In the genomic region with DNA sequence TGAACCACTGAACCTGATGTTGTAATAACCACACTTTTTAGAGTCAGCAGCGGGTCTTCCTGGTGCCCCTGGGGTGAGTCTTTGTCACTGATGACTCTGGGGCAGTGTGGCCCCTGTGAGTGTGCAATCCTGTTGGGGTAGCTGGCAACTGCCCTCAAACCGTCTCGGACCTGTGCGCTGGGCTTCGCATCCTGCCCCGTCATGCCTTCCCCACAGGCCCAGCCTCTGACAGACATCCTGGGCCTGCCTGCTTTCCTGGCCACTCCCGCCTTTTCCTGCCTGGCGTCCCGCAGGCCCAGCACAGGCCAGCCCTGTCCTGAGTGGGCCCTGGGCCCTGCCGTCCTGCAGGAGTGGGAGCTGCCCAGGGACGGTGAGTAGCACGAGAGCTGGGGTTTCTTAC, we compare ENCODE assay signal across 20 cellular contexts. TPM values are rescaled to one million over a fixed set of nuclear protein-coding genes. Genes with fewer than 3 reads are reported as not detected.
DNase-seq lines count a peak whose midpoint lies in the region; ATAC-seq and TF ChIP-seq lines count a peak whose summit lies in the region.
"Had no signal": no experiment of that assay in that cellular context is flagged by ENCODE, and none has a peak within 500 bp of the region (broad histone marks: within the 10 kb centered on the region; RNA-seq: fewer than 3 reads in every experiment).

No MANE protein-coding gene starts in this region.

- ATAC-seq in left lung, result peak; percentile 61
- ATAC-seq in upper lobe of left lung (ENCODE audit: low FRiP score in 2 of 2), result peak; percentile 14 to 58
- ATAC-seq in activated CD8-positive, alpha-beta T cell treated with anti-CD3 and anti-CD28 coated beads for 36 hours, result no peak
- ATAC-seq: K562; stimulated activated naive B cell treated with anti-CD40 and anti-IgM and Interleukin-4, amounts not matched to agents 10 μg/mL and 1 μg/mL and 100 μg/mL, for 72 hours had no signal

- CTCF ChIA-PET in activated CD8-positive, alpha-beta T cell treated with anti-CD3 and anti-CD28 coated beads for 36 hours (lab: Charles Lee), result no interaction called here

- TF ChIP-seq CTCF in NB4 (IDR thresholded peaks at IDR 0.05; ENCODE audit: low read depth, low read length) (no peak), left lung (IDR thresholded peaks at IDR 0.05) (no peak), upper lobe of left lung (IDR thresholded peaks at IDR 0.05) (no peak)
- TF ChIP-seq CTCF in activated CD8-positive, alpha-beta T cell treated with anti-CD3 and anti-CD28 coated beads for 36 hours (IDR thresholded peaks at IDR 0.05), result no peak

- H3K4me3 ChIP-seq in NB4 (ENCODE audit: low read depth, low read length), result no peak overlapping the region
- H3K4me3 ChIP-seq in left lung, result no peak overlapping the region
- H3K4me3 ChIP-seq in upper lobe of left lung, result no peak overlapping the region
- H3K4me3 ChIP-seq: BLaER1 treated with 17β-estradiol and CSF1 and Interleukin-3, amounts not matched to agents 10 nM and 100 nM; K562; pancreas; transverse colon had no signal

- intact Hi-C loops in left lung (cut with DNase I), result no loop called here
- intact Hi-C loops in activated CD8-positive, alpha-beta T cell treated with anti-CD3 and anti-CD28 coated beads for 36 hours (cut with micrococcal nuclease), result no loop called here

- no peaks in the 10 kb centered on the region for H3K4me1 Mint-ChIP-seq in activated CD8-positive, alpha-beta T cell treated with anti-CD3 and anti-CD28 coated beads for 36 hours (ENCODE audit: low read depth)

- TF ChIP-seq EP300 in upper lobe of left lung (IDR thresholded peaks at IDR 0.05), result no peak

- POLR2A ChIA-PET in activated CD8-positive, alpha-beta T cell treated with anti-CD3 and anti-CD28 coated beads for 36 hours (lab: Charles Lee), result no interaction called here

- H3K36me3 Mint-ChIP-seq in activated CD8-positive, alpha-beta T cell treated with anti-CD3 and anti-CD28 coated beads for 36 hours (ENCODE audit: low read depth), result peaks cover 2% of the 10 kb centered on the region

- H3K27me3 Mint-ChIP-seq in activated CD8-positive, alpha-beta T cell treated with anti-CD3 and anti-CD28 coated beads for 36 hours, result no peaks in the 10 kb centered on the region
- H3K27me3 Mint-ChIP-seq: stimulated activated naive B cell treated with anti-CD40 and anti-IgM and Interleukin-4, amounts not matched to agents 10 μg/mL and 1 μg/mL and 100 μg/mL, for 72 hours had no signal

- TF ChIP-seq POLR2A in NB4 (IDR thresholded peaks at IDR 0.05; ENCODE audit: extremely low read depth, insufficient read length), result no peak
- TF ChIP-seq POLR2A in upper lobe of left lung (IDR thresholded peaks at IDR 0.05), result no peak

- H3K27ac Mint-ChIP-seq in activated CD8-positive, alpha-beta T cell treated with anti-CD3 and anti-CD28 coated beads for 36 hours, result no peak overlapping the region
- H3K27ac Mint-ChIP-seq: stimulated activated naive B cell treated with anti-CD40 and anti-IgM and Interleukin-4, amounts not matched to agents 10 μg/mL and 1 μg/mL and 100 μg/mL, for 72 hours had no signal

- peaks cover 0 to 17% of the 10 kb centered on the region in 2 donors for H3K4me1 ChIP-seq in left lung
- H3K4me1 ChIP-seq in upper lobe of left lung, result peaks cover 0 to 5% (median 4%) of the 10 kb centered on the region in 4 donors
- H3K4me1 ChIP-seq: pancreas had no signal

- DNase-seq in NB4 (ENCODE audit: low read depth) (peak; percentile 80), dermis blood vessel endothelial cell (peak; percentile 66), left lung (peak in 1 of 2 donors; percentile 69), upper lobe of left lung (no peak), HuH-7 (ENCODE audit: low spot score) (no peak), NCI-H524 treated with DMSO at 0.1 percent for 48 hours (lab: John Stamatoyannopoulos, UW) (no peak)
- DNase-seq in activated CD8-positive, alpha-beta T cell treated with anti-CD3 and anti-CD28 coated beads for 36 hours, result no peak
- DNase-seq in central memory CD4-positive, alpha-beta T cell, result no peak
- DNase-seq: activated CD4-positive, CD25-positive, alpha-beta regulatory T cell treated with anti-CD3 and anti-CD28 coated beads, Interleukin-2, amount 50 U/mL, for 72 hours; activated effector memory CD4-positive, alpha-beta T cell treated with Interleukin-2 at 50 U/mL for 16 hours; amygdala; DND-41; hippocampal formation; NCI-H1105; pancreas; SHP77; stimulated activated naive B cell treated with anti-CD40 and anti-IgM and Interleukin-4, amounts not matched to agents 10 μg/mL and 1 μg/mL and 100 μg/mL, for 72 hours; transverse colon had no signal

- no peaks in the 10 kb centered on the region for H3K9me3 Mint-ChIP-seq in activated CD8-positive, alpha-beta T cell treated with anti-CD3 and anti-CD28 coated beads for 36 hours
- H3K9me3 Mint-ChIP-seq: stimulated activated naive B cell treated with anti-CD40 and anti-IgM and Interleukin-4, amounts not matched to agents 10 μg/mL and 1 μg/mL and 100 μg/mL, for 72 hours had no signal

- no peak overlapping the region for H3K4me3 Mint-ChIP-seq in activated CD8-positive, alpha-beta T cell treated with anti-CD3 and anti-CD28 coated beads for 36 hours
- H3K4me3 Mint-ChIP-seq: stimulated activated naive B cell treated with anti-CD40 and anti-IgM and Interleukin-4, amounts not matched to agents 10 μg/mL and 1 μg/mL and 100 μg/mL, for 72 hours had no signal

- H3K9me3 ChIP-seq in left lung, result no peaks in the 10 kb centered on the region
- no peaks in the 10 kb centered on the region for H3K9me3 ChIP-seq in upper lobe of left lung
- H3K9me3 ChIP-seq: BLaER1 treated with 17β-estradiol and CSF1 and Interleukin-3, amounts not matched to agents 10 nM and 100 nM; pancreas; transverse colon had no signal

- H3K27me3 ChIP-seq in left lung (no peaks in the 10 kb centered on the region), upper lobe of left lung (no peaks in the 10 kb centered on the region)
- H3K27me3 ChIP-seq: BLaER1 treated with 17β-estradiol and CSF1 and Interleukin-3, amounts not matched to agents 10 nM and 100 nM; pancreas; transverse colon had no signal

- peaks cover 0 to 3% of the 10 kb centered on the region in 2 donors for H3K36me3 ChIP-seq in left lung
- H3K36me3 ChIP-seq in upper lobe of left lung, result peaks cover 0 to 10% (median 4%) of the 10 kb centered on the region in 4 donors
- H3K36me3 ChIP-seq: transverse colon had no signal

- WGBS in upper lobe of left lung, 2 donors, result 74 to 84% methylated on average over 11 to 12 of the region's 12 CpGs

- H3K27ac ChIP-seq in left lung (peak overlapping the region in 1 of 2 donors; percentile 29), upper lobe of left lung (peak overlapping the region in 2 of 4 donors; percentile 15 to 33)
- H3K27ac ChIP-seq: pancreas, transverse colon had no signal

RNA-seq across cellular contexts. Expression of a gene that starts 50.2 kb away (rescaled TPM):
- 50.5 and 83.4 TPM in 2 replicates for total RNA-seq in dermis blood vessel endothelial cell
- total RNA-seq in left lung, result 10 to 100 TPM; 33.8 to 57.2 TPM
- total RNA-seq in upper lobe of left lung, result 10 to 100 TPM; 27.3 to 84.5 (median 66.1) TPM
- 10 to 100 TPM; 76.4 to 81.2 TPM for total RNA-seq in activated CD8-positive, alpha-beta T cell treated with anti-CD3 and anti-CD28 coated beads for 36 hours

RNA-seq across cellular contexts. Expression of a gene that starts 51.8 kb away (rescaled TPM):
- 34.9 and 46.8 TPM in 2 replicates for total RNA-seq in dermis blood vessel endothelial cell
- 10 to 100 TPM; 28.1 to 38.0 TPM for total RNA-seq in left lung
- 10 to 100 TPM; 38.9 to 95.3 (median 43.8) TPM for total RNA-seq in upper lobe of left lung
- total RNA-seq in activated CD8-positive, alpha-beta T cell treated with anti-CD3 and anti-CD28 coated beads for 36 hours, result 10 to 100 TPM; 18.7 to 20.4 TPM

Comparison
In these comparisons a context has a peak if more than half of its experiments do, and no peak if none do; other contexts are left out.
1. DNase-seq: peak in NB4 (single experiment) and dermis blood vessel endothelial cell (single experiment); none in upper lobe of left lung (0 of 2), HuH-7 (single experiment), NCI-H524 treated with DMSO at 0.1 percent for 48 hours (single experiment), activated CD8-positive, alpha-beta T cell treated with anti-CD3 and anti-CD28 coated beads for 36 hours (single experiment) and central memory CD4-positive, alpha-beta T cell (single experiment).